In genomic region chr3:12807960-12808359, GRCh38 we compare ENCODE assay signal across 22 cellular contexts. TPM values are rescaled to one million over a fixed set of nuclear protein-coding genes. Genes with fewer than 3 reads are reported as not detected.
"Had no signal": no experiment of that assay in that cellular context is flagged by ENCODE, and none has a peak within 500 bp of the region (broad histone marks: within the 10 kb centered on the region; RNA-seq: fewer than 3 reads in every experiment).

No MANE protein-coding gene starts in this region.

- H3K9me3 Mint-ChIP-seq: activated naive CD4-positive, alpha-beta T cell treated with anti-CD3 and anti-CD28 coated beads for 36 hours; activated naive CD8-positive, alpha-beta T cell treated with anti-CD3 and anti-CD28 coated beads, Interleukin-2, amount 10 ng/mL, durations not matched to agents 7 days and 5 days; activated T-cell treated with anti-CD3 and anti-CD28 coated beads, Interleukin-2, amount 50 U/mL, for 4 hours; activated T-helper 2 cell treated with anti-CD3 and anti-CD28 coated beads, Interferon-gamma antibody, Interleukin-2, Interleukin-4, amounts not matched to agents 10 μg/mL and 5 μg/mL and 100 μg/mL, durations not matched to agents 14 hours and 24 hours and 36 hours; effector memory CD8-positive, alpha-beta T cell; natural killer cell treated with Interleukin-12 subunit alpha and Interleukin-12 subunit beta and Interleukin-15 and Interleukin-18, amount 100 ng/mL, for 72 hours had no signal

- H3K4me1 ChIP-seq: parathyroid adenoma had no signal

- H3K9me3 ChIP-seq: tibial nerve, uterus had no signal

- H3K27ac Mint-ChIP-seq: activated naive CD4-positive, alpha-beta T cell treated with anti-CD3 and anti-CD28 coated beads for 36 hours; activated naive CD8-positive, alpha-beta T cell treated with anti-CD3 and anti-CD28 coated beads, Interleukin-2, amount 10 ng/mL, durations not matched to agents 7 days and 5 days; activated T-helper 2 cell treated with anti-CD3 and anti-CD28 coated beads, Interferon-gamma antibody, Interleukin-2, Interleukin-4, amounts not matched to agents 10 μg/mL and 5 μg/mL and 100 μg/mL, durations not matched to agents 14 hours and 24 hours and 36 hours; natural killer cell treated with Interleukin-12 subunit alpha and Interleukin-12 subunit beta and Interleukin-15 and Interleukin-18, amount 100 ng/mL, for 72 hours had no signal

- H3K4me3 ChIP-seq: tibial nerve, uterus had no signal

- H3K27ac ChIP-seq: parathyroid adenoma, uterus had no signal

- DNase-seq: activated CD4-positive, alpha-beta T cell treated with anti-CD3 and anti-CD28 coated beads, Interleukin-2, amount 50 U/mL, for 4 hours; activated CD8-positive, alpha-beta memory T cell treated with anti-CD3 and anti-CD28 coated beads for 24 hours; activated CD8-positive, alpha-beta memory T cell treated with anti-CD3 and anti-CD28 coated beads, Interleukin-2, amount 50 U/mL, for 4 hours; activated naive CD4-positive, alpha-beta T cell treated with anti-CD3 and anti-CD28 coated beads for 36 hours; activated naive CD8-positive, alpha-beta T cell treated with anti-CD3 and anti-CD28 coated beads, Interleukin-2, amount 10 ng/mL, durations not matched to agents 7 days and 5 days; activated T-cell treated with anti-CD3 and anti-CD28 coated beads, Interleukin-2, amount 50 U/mL, for 4 hours; amniotic stem cell; effector memory CD8-positive, alpha-beta T cell; head of caudate nucleus; stimulated activated CD4-positive, alpha-beta T cell treated with anti-CD3 and anti-CD28 coated beads, Interleukin-4, amount 100 ng/mL, for 4 hours; stimulated activated naive CD8-positive, alpha-beta T cell treated with anti-CD3 and anti-CD28 coated beads, Interleukin-15, Interleukin-2, amounts not matched to agents 100 U/mL and 50 U/mL, for 24 hours; T-helper 9 cell; uterus had no signal

- H3K27me3 ChIP-seq: tibial nerve, uterus had no signal

- H3K36me3 Mint-ChIP-seq: activated naive CD8-positive, alpha-beta T cell treated with anti-CD3 and anti-CD28 coated beads, Interleukin-2, amount 10 ng/mL, durations not matched to agents 7 days and 5 days; natural killer cell treated with Interleukin-12 subunit alpha and Interleukin-12 subunit beta and Interleukin-15 and Interleukin-18, amount 100 ng/mL, for 72 hours had no signal

- H3K36me3 ChIP-seq: uterus had no signal

RNA-seq across cellular contexts. Expression of gene TMEM40, which starts 48.9 kb away (rescaled TPM):
- total RNA-seq: activated naive CD4-positive, alpha-beta T cell treated with anti-CD3 and anti-CD28 coated beads for 36 hours; activated naive CD8-positive, alpha-beta T cell treated with anti-CD3 and anti-CD28 coated beads, Interleukin-2, amount 10 ng/mL, durations not matched to agents 7 days and 5 days; activated T-cell treated with anti-CD3 and anti-CD28 coated beads, Interleukin-2, amount 50 U/mL, for 4 hours; activated T-helper 2 cell treated with anti-CD3 and anti-CD28 coated beads, Interferon-gamma antibody, Interleukin-2, Interleukin-4, amounts not matched to agents 10 μg/mL and 5 μg/mL and 100 μg/mL, durations not matched to agents 14 hours and 24 hours and 36 hours; endothelial cell of umbilical vein; frontal cortex; natural killer cell treated with Interleukin-12 subunit alpha and Interleukin-12 subunit beta and Interleukin-15 and Interleukin-18, amount 100 ng/mL, for 72 hours; sciatic nerve; SK-MEL-5; T-helper 1 cell treated with Interleukin-12 subunit alpha and Interleukin-12 subunit beta and Interleukin-4 antibody, amounts not matched to agents 30 ng/mL and 1 ng/mL, for 36 hours; tibial nerve; uterus had no signal
- polyA plus RNA-seq: endothelial cell of umbilical vein had no signal
